Comparison of ENCODE assay signal across 1 cellular context in genomic region chr7:7566651-7567611, GRCh38.
A peak's percentile ranks its signal among the peaks of the same experiment; 100 is the strongest.
TF ChIP-seq lines count a peak whose summit lies in the region.

MIOS (plus strand) TSS chr7:7566884; CDS start chr7:7572476, 5,592 bp downstream.

TF ChIP-seq in HEK293, 187 proteins besides CTCF, POLR2A, EP300 and RAD21 (continued from another document and continues in another):
- TF ChIP-seq YY1 (tag by site-specific recombination; IDR thresholded peaks at IDR 0.05) (peak; percentile 70), ZNF175 (tag by site-specific recombination; IDR thresholded peaks at IDR 0.05) (no peak), ZNF280D (tag by site-specific recombination; IDR thresholded peaks at IDR 0.05) (no peak), AEBP2 (tag by site-specific recombination; IDR thresholded peaks at IDR 0.05; ENCODE audit: borderline replicate concordance) (no peak), REST (tag by site-specific recombination; IDR thresholded peaks at IDR 0.05) (no peak), TSHZ1 (tag by site-specific recombination; IDR thresholded peaks at IDR 0.05; ENCODE audit: borderline replicate concordance) (no peak), ZXDB (tag by site-specific recombination; IDR thresholded peaks at IDR 0.05) (no peak), ZNF544 (tag by site-specific recombination; IDR thresholded peaks at IDR 0.05) (no peak), MEIS1 (CRISPR knock-in tag; IDR thresholded peaks at IDR 0.05; ENCODE audit: borderline replicate concordance) (peak; percentile 12; the same call in 1 of the 2 replicates), ZSCAN18 (tag by site-specific recombination; IDR thresholded peaks at IDR 0.05) (no peak), ZFP37 (tag by site-specific recombination; IDR thresholded peaks at IDR 0.05) (no peak), PRDM2 (tag by site-specific recombination; IDR thresholded peaks at IDR 0.05; ENCODE audit: borderline replicate concordance) (no peak), ZNF184 (tag by site-specific recombination; IDR thresholded peaks at IDR 0.05) (no peak), ZNF133 (tag by site-specific recombination; IDR thresholded peaks at IDR 0.05) (no peak), ZBTB8A (tag by site-specific recombination; IDR thresholded peaks at IDR 0.05) (no peak), KLF10 (tag by site-specific recombination; IDR thresholded peaks at IDR 0.05) (no peak; the same call in 1 of the 2 replicates), ZNF292 (tag by site-specific recombination; IDR thresholded peaks at IDR 0.05; ENCODE audit: borderline replicate concordance, low read depth) (no peak), ZNF416 (tag by site-specific recombination; IDR thresholded peaks at IDR 0.05) (no peak), PRDM4 (tag by site-specific recombination; IDR thresholded peaks at IDR 0.05) (no peak)
- TF ChIP-seq, protein P1, sequence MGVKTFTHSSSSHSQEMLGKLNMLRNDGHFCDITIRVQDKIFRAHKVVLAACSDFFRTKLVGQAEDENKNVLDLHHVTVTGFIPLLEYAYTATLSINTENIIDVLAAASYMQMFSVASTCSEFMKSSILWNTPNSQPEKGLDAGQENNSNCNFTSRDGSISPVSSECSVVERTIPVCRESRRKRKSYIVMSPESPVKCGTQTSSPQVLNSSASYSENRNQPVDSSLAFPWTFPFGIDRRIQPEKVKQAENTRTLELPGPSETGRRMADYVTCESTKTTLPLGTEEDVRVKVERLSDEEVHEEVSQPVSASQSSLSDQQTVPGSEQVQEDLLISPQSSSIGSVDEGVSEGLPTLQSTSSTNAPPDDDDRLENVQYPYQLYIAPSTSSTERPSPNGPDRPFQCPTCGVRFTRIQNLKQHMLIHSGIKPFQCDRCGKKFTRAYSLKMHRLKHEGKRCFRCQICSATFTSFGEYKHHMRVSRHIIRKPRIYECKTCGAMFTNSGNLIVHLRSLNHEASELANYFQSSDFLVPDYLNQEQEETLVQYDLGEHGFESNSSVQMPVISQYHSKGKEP (tag by site-specific recombination; IDR thresholded peaks at IDR 0.05) = no peak
- TF ChIP-seq, protein P2, sequence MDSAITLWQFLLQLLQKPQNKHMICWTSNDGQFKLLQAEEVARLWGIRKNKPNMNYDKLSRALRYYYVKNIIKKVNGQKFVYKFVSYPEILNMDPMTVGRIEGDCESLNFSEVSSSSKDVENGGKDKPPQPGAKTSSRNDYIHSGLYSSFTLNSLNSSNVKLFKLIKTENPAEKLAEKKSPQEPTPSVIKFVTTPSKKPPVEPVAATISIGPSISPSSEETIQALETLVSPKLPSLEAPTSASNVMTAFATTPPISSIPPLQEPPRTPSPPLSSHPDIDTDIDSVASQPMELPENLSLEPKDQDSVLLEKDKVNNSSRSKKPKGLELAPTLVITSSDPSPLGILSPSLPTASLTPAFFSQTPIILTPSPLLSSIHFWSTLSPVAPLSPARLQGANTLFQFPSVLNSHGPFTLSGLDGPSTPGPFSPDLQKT (IDR thresholded peaks at IDR 0.05; ENCODE audit: borderline replicate concordance, low read depth, low read length) = no peak
- TF ChIP-seq, protein P3, sequence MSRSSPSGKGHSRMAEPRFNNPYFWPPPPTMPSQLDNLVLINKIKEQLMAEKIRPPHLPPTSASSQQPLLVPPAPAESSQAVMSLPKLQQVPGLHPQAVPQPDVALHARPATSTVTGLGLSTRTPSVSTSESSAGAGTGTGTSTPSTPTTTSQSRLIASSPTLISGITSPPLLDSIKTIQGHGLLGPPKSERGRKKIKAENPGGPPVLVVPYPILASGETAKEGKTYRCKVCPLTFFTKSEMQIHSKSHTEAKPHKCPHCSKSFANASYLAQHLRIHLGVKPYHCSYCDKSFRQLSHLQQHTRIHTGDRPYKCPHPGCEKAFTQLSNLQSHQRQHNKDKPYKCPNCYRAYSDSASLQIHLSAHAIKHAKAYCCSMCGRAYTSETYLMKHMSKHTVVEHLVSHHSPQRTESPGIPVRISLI (tag by site-specific recombination; IDR thresholded peaks at IDR 0.05) = no peak
